2 cellular contexts compared by ENCODE assay signal in the genomic region with DNA sequence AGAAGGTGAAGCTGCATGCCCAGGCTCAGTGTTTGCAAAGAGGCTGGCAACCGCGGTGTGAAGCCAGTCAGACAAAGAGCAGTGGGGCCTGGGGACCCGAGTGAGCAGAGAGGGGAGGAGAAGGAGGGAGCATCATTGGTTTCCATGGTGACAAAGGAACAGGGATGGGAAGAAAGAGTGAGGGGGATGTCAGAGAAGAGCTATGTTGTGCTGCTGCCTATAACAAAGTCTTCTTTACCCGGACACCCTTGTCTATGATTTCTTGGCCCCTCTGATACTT.
TF ChIP-seq lines count a peak whose summit lies in the region.

No MANE protein-coding gene starts in this region.

TF ChIP-seq in GM23338, 12 proteins besides CTCF, POLR2A, EP300 and RAD21 (continues in another document):
- TF ChIP-seq ZNF331 (CRISPR knock-in tag; IDR thresholded peaks at IDR 0.05; ENCODE audit: low read depth) (no peak), NANOG (IDR thresholded peaks at IDR 0.05; ENCODE audit: borderline replicate concordance) (no peak), ZNF114 (CRISPR knock-in tag; IDR thresholded peaks at IDR 0.05) (no peak), EZH2phosphoT487 (IDR thresholded peaks at IDR 0.05; ENCODE audit: unreplicated experiment) (no peak), POLR2AphosphoS5 (IDR thresholded peaks at IDR 0.05; ENCODE audit: low read depth) (no peak), CREB1 (CRISPR knock-in tag; IDR thresholded peaks at IDR 0.05; ENCODE audit: low read depth) (no peak), EZH2 (IDR thresholded peaks at IDR 0.05; ENCODE audit: low read depth, unreplicated experiment) (no peak), JUNB (IDR thresholded peaks at IDR 0.05; ENCODE audit: unreplicated experiment) (no peak)
- TF ChIP-seq, protein P1, sequence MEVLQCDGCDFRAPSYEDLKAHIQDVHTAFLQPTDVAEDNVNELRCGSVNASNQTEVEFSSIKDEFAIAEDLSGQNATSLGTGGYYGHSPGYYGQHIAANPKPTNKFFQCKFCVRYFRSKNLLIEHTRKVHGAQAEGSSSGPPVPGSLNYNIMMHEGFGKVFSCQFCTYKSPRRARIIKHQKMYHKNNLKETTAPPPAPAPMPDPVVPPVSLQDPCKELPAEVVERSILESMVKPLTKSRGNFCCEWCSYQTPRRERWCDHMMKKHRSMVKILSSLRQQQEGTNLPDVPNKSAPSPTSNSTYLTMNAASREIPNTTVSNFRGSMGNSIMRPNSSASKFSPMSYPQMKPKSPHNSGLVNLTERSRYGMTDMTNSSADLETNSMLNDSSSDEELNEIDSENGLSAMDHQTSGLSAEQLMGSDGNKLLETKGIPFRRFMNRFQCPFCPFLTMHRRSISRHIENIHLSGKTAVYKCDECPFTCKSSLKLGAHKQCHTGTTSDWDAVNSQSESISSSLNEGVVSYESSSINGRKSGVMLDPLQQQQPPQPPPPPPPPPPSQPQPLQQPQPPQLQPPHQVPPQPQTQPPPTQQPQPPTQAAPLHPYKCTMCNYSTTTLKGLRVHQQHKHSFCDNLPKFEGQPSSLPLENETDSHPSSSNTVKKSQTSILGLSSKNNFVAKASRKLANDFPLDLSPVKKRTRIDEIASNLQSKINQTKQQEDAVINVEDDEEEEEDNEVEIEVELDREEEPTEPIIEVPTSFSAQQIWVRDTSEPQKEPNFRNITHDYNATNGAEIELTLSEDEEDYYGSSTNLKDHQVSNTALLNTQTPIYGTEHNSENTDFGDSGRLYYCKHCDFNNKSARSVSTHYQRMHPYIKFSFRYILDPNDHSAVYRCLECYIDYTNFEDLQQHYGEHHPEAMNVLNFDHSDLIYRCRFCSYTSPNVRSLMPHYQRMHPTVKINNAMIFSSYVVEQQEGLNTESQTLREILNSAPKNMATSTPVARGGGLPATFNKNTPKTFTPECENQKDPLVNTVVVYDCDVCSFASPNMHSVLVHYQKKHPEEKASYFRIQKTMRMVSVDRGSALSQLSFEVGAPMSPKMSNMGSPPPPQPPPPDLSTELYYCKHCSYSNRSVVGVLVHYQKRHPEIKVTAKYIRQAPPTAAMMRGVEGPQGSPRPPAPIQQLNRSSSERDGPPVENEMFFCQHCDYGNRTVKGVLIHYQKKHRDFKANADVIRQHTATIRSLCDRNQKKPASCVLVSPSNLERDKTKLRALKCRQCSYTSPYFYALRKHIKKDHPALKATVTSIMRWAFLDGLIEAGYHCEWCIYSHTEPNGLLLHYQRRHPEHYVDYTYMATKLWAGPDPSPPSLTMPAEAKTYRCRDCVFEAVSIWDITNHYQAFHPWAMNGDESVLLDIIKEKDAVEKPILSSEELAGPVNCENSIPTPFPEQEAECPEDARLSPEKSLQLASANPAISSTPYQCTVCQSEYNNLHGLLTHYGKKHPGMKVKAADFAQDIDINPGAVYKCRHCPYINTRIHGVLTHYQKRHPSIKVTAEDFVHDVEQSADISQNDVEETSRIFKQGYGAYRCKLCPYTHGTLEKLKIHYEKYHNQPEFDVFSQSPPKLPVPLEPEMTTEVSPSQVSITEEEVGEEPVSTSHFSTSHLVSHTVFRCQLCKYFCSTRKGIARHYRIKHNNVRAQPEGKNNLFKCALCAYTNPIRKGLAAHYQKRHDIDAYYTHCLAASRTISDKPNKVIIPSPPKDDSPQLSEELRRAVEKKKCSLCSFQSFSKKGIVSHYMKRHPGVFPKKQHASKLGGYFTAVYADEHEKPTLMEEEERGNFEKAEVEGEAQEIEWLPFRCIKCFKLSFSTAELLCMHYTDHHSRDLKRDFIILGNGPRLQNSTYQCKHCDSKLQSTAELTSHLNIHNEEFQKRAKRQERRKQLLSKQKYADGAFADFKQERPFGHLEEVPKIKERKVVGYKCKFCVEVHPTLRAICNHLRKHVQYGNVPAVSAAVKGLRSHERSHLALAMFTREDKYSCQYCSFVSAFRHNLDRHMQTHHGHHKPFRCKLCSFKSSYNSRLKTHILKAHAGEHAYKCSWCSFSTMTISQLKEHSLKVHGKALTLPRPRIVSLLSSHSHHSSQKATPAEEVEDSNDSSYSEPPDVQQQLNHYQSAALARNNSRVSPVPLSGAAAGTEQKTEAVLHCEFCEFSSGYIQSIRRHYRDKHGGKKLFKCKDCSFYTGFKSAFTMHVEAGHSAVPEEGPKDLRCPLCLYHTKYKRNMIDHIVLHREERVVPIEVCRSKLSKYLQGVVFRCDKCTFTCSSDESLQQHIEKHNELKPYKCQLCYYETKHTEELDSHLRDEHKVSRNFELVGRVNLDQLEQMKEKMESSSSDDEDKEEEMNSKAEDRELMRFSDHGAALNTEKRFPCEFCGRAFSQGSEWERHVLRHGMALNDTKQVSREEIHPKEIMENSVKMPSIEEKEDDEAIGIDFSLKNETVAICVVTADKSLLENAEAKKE (CRISPR knock-in tag; IDR thresholded peaks at IDR 0.05) = no peak
- TF ChIP-seq, protein P2, sequence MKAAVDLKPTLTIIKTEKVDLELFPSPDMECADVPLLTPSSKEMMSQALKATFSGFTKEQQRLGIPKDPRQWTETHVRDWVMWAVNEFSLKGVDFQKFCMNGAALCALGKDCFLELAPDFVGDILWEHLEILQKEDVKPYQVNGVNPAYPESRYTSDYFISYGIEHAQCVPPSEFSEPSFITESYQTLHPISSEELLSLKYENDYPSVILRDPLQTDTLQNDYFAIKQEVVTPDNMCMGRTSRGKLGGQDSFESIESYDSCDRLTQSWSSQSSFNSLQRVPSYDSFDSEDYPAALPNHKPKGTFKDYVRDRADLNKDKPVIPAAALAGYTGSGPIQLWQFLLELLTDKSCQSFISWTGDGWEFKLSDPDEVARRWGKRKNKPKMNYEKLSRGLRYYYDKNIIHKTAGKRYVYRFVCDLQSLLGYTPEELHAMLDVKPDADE (IDR thresholded peaks at IDR 0.05) = no peak
- TF ChIP-seq, protein P3, sequence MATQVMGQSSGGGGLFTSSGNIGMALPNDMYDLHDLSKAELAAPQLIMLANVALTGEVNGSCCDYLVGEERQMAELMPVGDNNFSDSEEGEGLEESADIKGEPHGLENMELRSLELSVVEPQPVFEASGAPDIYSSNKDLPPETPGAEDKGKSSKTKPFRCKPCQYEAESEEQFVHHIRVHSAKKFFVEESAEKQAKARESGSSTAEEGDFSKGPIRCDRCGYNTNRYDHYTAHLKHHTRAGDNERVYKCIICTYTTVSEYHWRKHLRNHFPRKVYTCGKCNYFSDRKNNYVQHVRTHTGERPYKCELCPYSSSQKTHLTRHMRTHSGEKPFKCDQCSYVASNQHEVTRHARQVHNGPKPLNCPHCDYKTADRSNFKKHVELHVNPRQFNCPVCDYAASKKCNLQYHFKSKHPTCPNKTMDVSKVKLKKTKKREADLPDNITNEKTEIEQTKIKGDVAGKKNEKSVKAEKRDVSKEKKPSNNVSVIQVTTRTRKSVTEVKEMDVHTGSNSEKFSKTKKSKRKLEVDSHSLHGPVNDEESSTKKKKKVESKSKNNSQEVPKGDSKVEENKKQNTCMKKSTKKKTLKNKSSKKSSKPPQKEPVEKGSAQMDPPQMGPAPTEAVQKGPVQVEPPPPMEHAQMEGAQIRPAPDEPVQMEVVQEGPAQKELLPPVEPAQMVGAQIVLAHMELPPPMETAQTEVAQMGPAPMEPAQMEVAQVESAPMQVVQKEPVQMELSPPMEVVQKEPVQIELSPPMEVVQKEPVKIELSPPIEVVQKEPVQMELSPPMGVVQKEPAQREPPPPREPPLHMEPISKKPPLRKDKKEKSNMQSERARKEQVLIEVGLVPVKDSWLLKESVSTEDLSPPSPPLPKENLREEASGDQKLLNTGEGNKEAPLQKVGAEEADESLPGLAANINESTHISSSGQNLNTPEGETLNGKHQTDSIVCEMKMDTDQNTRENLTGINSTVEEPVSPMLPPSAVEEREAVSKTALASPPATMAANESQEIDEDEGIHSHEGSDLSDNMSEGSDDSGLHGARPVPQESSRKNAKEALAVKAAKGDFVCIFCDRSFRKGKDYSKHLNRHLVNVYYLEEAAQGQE (IDR thresholded peaks at IDR 0.05; ENCODE audit: unreplicated experiment) = no peak

TF ChIP-seq in H1, 55 proteins besides CTCF, POLR2A, EP300 and RAD21:
- TF ChIP-seq, protein P4, sequence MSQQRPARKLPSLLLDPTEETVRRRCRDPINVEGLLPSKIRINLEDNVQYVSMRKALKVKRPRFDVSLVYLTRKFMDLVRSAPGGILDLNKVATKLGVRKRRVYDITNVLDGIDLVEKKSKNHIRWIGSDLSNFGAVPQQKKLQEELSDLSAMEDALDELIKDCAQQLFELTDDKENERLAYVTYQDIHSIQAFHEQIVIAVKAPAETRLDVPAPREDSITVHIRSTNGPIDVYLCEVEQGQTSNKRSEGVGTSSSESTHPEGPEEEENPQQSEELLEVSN (IDR thresholded peaks at IDR 0.05) = peak; percentile 39; the same call in 1 of the 2 replicates
- TF ChIP-seq POU5F1 (IDR thresholded peaks at IDR 0.05; ENCODE audit: low read depth, low read length) (no peak), PHF8 (conservative IDR thresholded peaks at IDR 0.05; ENCODE audit: low read depth, low read length) (no peak)
TF ChIP-seq in H1: peak in this region for 1.
